Comparison of ENCODE assay signal across 17 cellular contexts in genomic region chr18:48694295-48694694, GRCh38.
DNase-seq lines count a peak whose midpoint lies in the region; ATAC-seq, FAIRE-seq and TF ChIP-seq lines count a peak whose summit lies in the region.
"Had no signal": no experiment of that assay in that cellular context is flagged by ENCODE, and none has a peak within 500 bp of the region (broad histone marks: within the 10 kb centered on the region; RNA-seq: fewer than 3 reads in every experiment).

No MANE protein-coding gene starts in this region.

- no peak overlapping the region for H2AFZ ChIP-seq in endothelial cell of umbilical vein (ENCODE audit: low read depth, low read length)

- no peak overlapping the region for H3K4me2 ChIP-seq in endothelial cell of umbilical vein (ENCODE audit: insufficient read depth, low read length)

- no peak for FAIRE-seq in endothelial cell of umbilical vein (lab: Jason Lieb, UNC)
- FAIRE-seq: G401.6 had no signal

- in situ Hi-C loops in gastrocnemius medialis (cut with MboI; ENCODE audit: low sequenced_read_pairs in 4 of 4), result loop anchor here in 3 of 4 donors (25.0 kb wide), 4 partner anchors 243 to 743 kb away; partner anchors contain the start of gene SMAD7 (in 1 of the 3)

- H4K20me1 ChIP-seq in endothelial cell of umbilical vein (replicated peaks; ENCODE audit: control insufficient read depth, extremely low read depth, insufficient read depth, low read length), result no peaks in the 10 kb centered on the region

- H3K36me3 ChIP-seq in ascending aorta (peaks cover 3 to 5% of the 10 kb centered on the region in 2 donors), endothelial cell of umbilical vein (ENCODE audit: control insufficient read depth in 2 of 2, extremely low read depth in 1 of 2, insufficient read depth in 2 of 2, low read length in 2 of 2) (no peaks in the 10 kb centered on the region), gastrocnemius medialis (no peaks in the 10 kb centered on the region)

- TF ChIP-seq CTCF in AG04450 (IDR thresholded peaks at IDR 0.05; ENCODE audit: low read depth, low read length) (no peak), ascending aorta (IDR thresholded peaks at IDR 0.05) (no peak), endothelial cell of umbilical vein (IDR thresholded peaks at IDR 0.05; ENCODE audit: extremely low read depth in 1 of 2, insufficient read depth in 1 of 2, low read depth in 1 of 2, low read length in 2 of 2) (no peak), gastrocnemius medialis (IDR thresholded peaks at IDR 0.05 in 4 of 5, conservative IDR thresholded peaks at IDR 0.05 in 1 of 5) (no peak)

- H3K9me3 ChIP-seq in AG04450 (ENCODE audit: control insufficient read depth, insufficient read depth, low read length) (no peaks in the 10 kb centered on the region), ascending aorta (no peaks in the 10 kb centered on the region), endothelial cell of umbilical vein (replicated peaks; ENCODE audit: control insufficient read depth, insufficient read depth, low read length) (no peaks in the 10 kb centered on the region), gastrocnemius medialis (no peaks in the 10 kb centered on the region)
- H3K9me3 ChIP-seq: BLaER1 treated with 17β-estradiol and CSF1 and Interleukin-3, amounts not matched to agents 10 nM and 100 nM had no signal

- H3K79me2 ChIP-seq in endothelial cell of umbilical vein (ENCODE audit: control insufficient read depth, insufficient read depth, low read length), result no peaks in the 10 kb centered on the region

- POLR2A ChIA-PET in AG04450 (lab: Yijun Ruan, JAX) (no interaction called here), endothelial cell of umbilical vein (lab: Charles Lee) (no interaction called here)

- DNase-seq in AG04450 (ENCODE audit: low read depth, low spot score) (no peak), ascending aorta (ENCODE audit: low spot score in 2 of 2) (no peak), endothelial cell of umbilical vein (ENCODE audit: low read depth, low spot score) (no peak), gastrocnemius medialis (peak; percentile 45 to 73), HUDEP-2 (lab: John Stamatoyannopoulos, UW; ENCODE audit: unreplicated experiment in 76 of 76) (no peak), 8988T (no peak)
- DNase-seq: DND-41; NCI-H1105; NCI-H2107; NCI-H510A; NCI-H748 treated with DMSO at 0.1 percent for 48 hours; NK-92 treated with Interleukin-12 subunit alpha and Interleukin-12 subunit beta, amount 100 ng/mL, for 24 hours; Right ventricle myocardium superior had no signal

- ATAC-seq in gastrocnemius medialis, result peak; percentile 80 to 93
- ATAC-seq in esophagus mucosa, result no peak
- ATAC-seq in HG02642 (IDR thresholded peaks at IDR 0.05; ENCODE audit: poor library complexity, unreplicated experiment), result no peak

- H3K4me3 ChIP-seq in AG04450 (ENCODE audit: low read depth, low read length), result no peak overlapping the region
- H3K4me3 ChIP-seq in ascending aorta, result no peak overlapping the region
- no peak overlapping the region for H3K4me3 ChIP-seq in endothelial cell of umbilical vein (replicated peaks in 1 of 3; ENCODE audit: insufficient read depth in 1 of 3, low read depth in 1 of 3, low read length in 3 of 3)
- no peak overlapping the region for H3K4me3 ChIP-seq in gastrocnemius medialis
- H3K4me3 ChIP-seq: BLaER1 treated with 17β-estradiol and CSF1 and Interleukin-3, amounts not matched to agents 10 nM and 100 nM had no signal

- TF ChIP-seq POLR2A in endothelial cell of umbilical vein (IDR thresholded peaks at IDR 0.05; ENCODE audit: low read depth, low read length) (no peak), gastrocnemius medialis (IDR thresholded peaks at IDR 0.05) (no peak)

- H3K9ac ChIP-seq in endothelial cell of umbilical vein (replicated peaks; ENCODE audit: extremely low read depth, insufficient read depth, low read length), result no peak overlapping the region
- H3K9ac ChIP-seq: BLaER1 treated with 17β-estradiol and CSF1 and Interleukin-3, amounts not matched to agents 10 nM and 100 nM had no signal

- CTCF ChIA-PET in AG04450 (lab: Charles Lee), result interaction anchor here (2.7 kb wide), 1 partner anchor 18 kb away, joined by 8 read pairs; no protein-coding TSS in a partner anchor
- CTCF ChIA-PET in endothelial cell of umbilical vein (lab: Charles Lee), result interaction anchor here (1.0 kb wide), 1 partner anchor 753 kb away, joined by 3 read pairs; no protein-coding TSS in a partner anchor

- H3K9me1 ChIP-seq in endothelial cell of umbilical vein (replicated peaks; ENCODE audit: control insufficient read depth, extremely low read depth, insufficient read depth, low read length), result no peaks in the 10 kb centered on the region

- intact Hi-C loops in ascending aorta (cut with DNase I), result no loop called here
- intact Hi-C loops in endothelial cell of umbilical vein (cut with micrococcal nuclease), result no loop called here
- intact Hi-C loops in gastrocnemius medialis (cut with DNase I; ENCODE audit: low total_unique reads), result loop anchor here (10.0 kb wide), 1 partner anchor 71 kb away; no protein-coding TSS in a partner anchor

- H3K4me1 ChIP-seq in ascending aorta (peaks cover 5 to 13% of the 10 kb centered on the region in 2 donors), endothelial cell of umbilical vein (ENCODE audit: control insufficient read depth, extremely low read depth, insufficient read depth, low read length) (peaks cover 22% of the 10 kb centered on the region), gastrocnemius medialis (peaks cover 29 to 35% of the 10 kb centered on the region in 2 donors)

- H3K27me3 ChIP-seq in AG04450 (ENCODE audit: control insufficient read depth, insufficient read depth, low read length) (no peaks in the 10 kb centered on the region), ascending aorta (no peaks in the 10 kb centered on the region), endothelial cell of umbilical vein (ENCODE audit: control insufficient read depth in 2 of 2, insufficient read depth in 2 of 2, low read length in 2 of 2) (no peaks in the 10 kb centered on the region), gastrocnemius medialis (no peaks in the 10 kb centered on the region)
- H3K27me3 ChIP-seq: BLaER1 treated with 17β-estradiol and CSF1 and Interleukin-3, amounts not matched to agents 10 nM and 100 nM had no signal

- no TSS peak for BruUV-seq in endothelial cell of umbilical vein (replicated peaks; lab: Mats Ljungman, UMichigan)

- dilution Hi-C loops in endothelial cell of umbilical vein (cut with MboI; ENCODE audit: extremely low pct_ligation_motif_present, low sequenced_read_pairs), result no loop called here

- peak overlapping the region; percentile 65 for H3K27ac ChIP-seq in AG04450 (ENCODE audit: low read depth, low read length)
- peak overlapping the region; percentile 72 to 76 for H3K27ac ChIP-seq in ascending aorta
- peak overlapping the region; percentile 12 for H3K27ac ChIP-seq in endothelial cell of umbilical vein (ENCODE audit: insufficient read depth, low read depth, low read length)
- peak overlapping the region; percentile 72 to 79 (median 74) for H3K27ac ChIP-seq in gastrocnemius medialis

TF ChIP-seq in endothelial cell of umbilical vein, 7 proteins besides CTCF, POLR2A, EP300 and RAD21:
- TF ChIP-seq FOS (IDR thresholded peaks at IDR 0.05; ENCODE audit: borderline replicate concordance, insufficient read depth, low read length) (no peak), JUN (IDR thresholded peaks at IDR 0.05; ENCODE audit: borderline replicate concordance, insufficient read depth, insufficient read length, low read depth) (no peak), MAX (IDR thresholded peaks at IDR 0.05; ENCODE audit: insufficient read depth, insufficient read length) (no peak), EZH2 (IDR thresholded peaks at IDR 0.05; ENCODE audit: borderline replicate concordance, low read depth, low read length, severe bottlenecking) (no peak), POLR2AphosphoS5 (IDR thresholded peaks at IDR 0.05; ENCODE audit: insufficient read depth, low read depth, low read length) (no peak), GATA2 (IDR thresholded peaks at IDR 0.05; ENCODE audit: insufficient read depth, insufficient read length, low read depth, low read length) (no peak), MYC (IDR thresholded peaks at IDR 0.05; ENCODE audit: low read depth, low read length) (no peak)

Comparison
In these comparisons a context has a peak if more than half of its experiments do, and no peak if none do; other contexts are left out.
1. DNase-seq: peak in gastrocnemius medialis (2 of 2); none in AG04450 (single experiment), ascending aorta (0 of 2), endothelial cell of umbilical vein (single experiment), HUDEP-2 (0 of 76) and 8988T (single experiment).
2. H3K27ac ChIP-seq: peak in every context shown above with its lines; median percentile 74 in gastrocnemius medialis; 74 in ascending aorta; 65 in AG04450; 12 in endothelial cell of umbilical vein.
3. ATAC-seq: peak in gastrocnemius medialis (2 of 2); none in esophagus mucosa (single experiment) and HG02642 (single experiment).